Comparison of ENCODE assay signal across 8 cellular contexts in the genomic region with DNA sequence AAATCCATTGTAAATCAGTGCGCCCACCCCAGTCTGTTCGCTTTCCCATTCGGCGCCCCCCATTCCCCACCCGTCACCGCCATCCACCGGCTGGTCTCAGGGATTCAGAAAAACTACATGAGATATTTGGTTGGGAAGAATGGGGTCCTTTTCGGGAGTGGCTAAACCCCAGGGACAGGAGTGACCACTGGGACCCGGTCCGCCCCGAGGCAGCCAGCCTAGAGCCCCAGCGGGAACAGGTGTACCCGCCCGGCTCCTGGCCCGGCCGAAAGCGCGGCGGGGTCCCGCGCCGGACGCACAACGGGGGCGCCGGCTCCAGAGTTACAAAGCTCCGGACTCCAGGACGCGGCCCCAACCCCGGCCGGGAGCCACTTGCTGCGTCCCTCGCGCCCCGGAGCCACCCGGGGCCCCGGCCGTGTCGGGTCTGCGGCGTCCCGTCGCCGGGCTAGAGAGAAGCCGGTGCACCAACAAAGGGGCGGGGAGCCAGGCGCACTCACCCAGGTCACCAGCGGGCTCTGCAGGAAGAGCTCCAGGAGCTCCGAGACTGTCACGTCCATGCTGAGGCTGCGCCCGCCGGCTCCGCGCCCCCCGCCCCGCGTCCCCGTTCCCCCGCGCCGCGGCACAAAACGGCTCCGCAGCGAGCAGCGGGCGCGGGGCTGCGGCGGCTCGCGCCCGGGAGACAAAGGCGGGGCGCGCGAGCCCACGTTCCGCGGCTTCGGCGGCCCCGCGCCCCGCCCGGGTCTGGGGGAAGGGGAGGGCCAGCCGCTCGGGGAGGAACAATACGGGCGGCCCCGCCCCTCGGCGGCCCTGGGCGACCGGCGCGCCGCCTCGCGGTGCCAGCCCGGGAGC. TPM values are rescaled to one million over a fixed set of nuclear protein-coding genes. Genes with fewer than 3 reads are reported as not detected.
DNase-seq lines count a peak whose midpoint lies in the region; ATAC-seq, FAIRE-seq and TF ChIP-seq lines count a peak whose summit lies in the region.

CCDC88C (minus strand) TSS at position 687 of the 849 bp plus-strand sequence; CDS start at position 557, 130 bp downstream.

- no peak for TF ChIP-seq CTCF in bronchial epithelial cell (IDR thresholded peaks at IDR 0.05; ENCODE audit: insufficient read depth, low read length, severe bottlenecking)
- TF ChIP-seq CTCF in kidney epithelial cell (IDR thresholded peaks at IDR 0.05; ENCODE audit: insufficient read depth, low read length, poor library complexity, severe bottlenecking) = no peak

- H3K36me3 ChIP-seq in bronchial epithelial cell (ENCODE audit: control insufficient read depth, insufficient read depth, low read length) (no peaks in the 10 kb centered on the region), kidney epithelial cell (ENCODE audit: control insufficient read depth, insufficient read depth, low read length) (no peaks in the 10 kb centered on the region)

- H3K4me3 ChIP-seq in bronchial epithelial cell (ENCODE audit: low read depth, low read length) = peak within 1 kb of the TSS; percentile 68
- H3K4me3 ChIP-seq in kidney epithelial cell (ENCODE audit: low read depth, low read length) = peak within 1 kb of the TSS; percentile 72

- H3K27me3 ChIP-seq in bronchial epithelial cell (ENCODE audit: control insufficient read depth, insufficient read depth, low read length) (no peaks in the 10 kb centered on the region), kidney epithelial cell (ENCODE audit: control insufficient read depth, insufficient read depth, low read length) (no peaks in the 10 kb centered on the region)

- no peak for FAIRE-seq in bronchial epithelial cell (lab: Jason Lieb, UNC)

- ATAC-seq in GM18502 (IDR thresholded peaks at IDR 0.05; ENCODE audit: poor library complexity, unreplicated experiment) (peak; percentile 51), HG02610 (IDR thresholded peaks at IDR 0.05; ENCODE audit: unreplicated experiment) (peak; percentile 43)

- DNase-seq in NCI-H1092 (lab: John Stamatoyannopoulos, UW) (peak; percentile 40), UCSD-AML1 (lab: John Stamatoyannopoulos, UW; ENCODE audit: unreplicated experiment) (peak; percentile 77), bronchial epithelial cell (ENCODE audit: low read depth) (peak; percentile 40), kidney epithelial cell (ENCODE audit: low read depth) (no peak), NCI-H2029 treated with DMSO at 0.1 percent for 48 hours (lab: John Stamatoyannopoulos, UW) (no peak)
- peak; percentile 59 to 63 for DNase-seq in stimulated activated CD4-positive, alpha-beta T cell treated with anti-CD3 and anti-CD28 coated beads, Interleukin-15, amount 100 ng/mL, for 48 hours (ENCODE audit: low read depth in 2 of 2)

RNA-seq across cellular contexts. Expression of gene CCDC88C, which starts in this region (rescaled TPM):
- 20.4 and 21.3 TPM in 2 replicates for total RNA-seq in bronchial epithelial cell
- 22.4 and 25.5 TPM in 2 replicates for total RNA-seq in kidney epithelial cell

Comparison
In these comparisons a context has a peak if more than half of its experiments do, and no peak if none do; other contexts are left out.
1. DNase-seq: peak in NCI-H1092 (single experiment), UCSD-AML1 (single experiment), bronchial epithelial cell (single experiment) and stimulated activated CD4-positive, alpha-beta T cell treated with anti-CD3 and anti-CD28 coated beads, Interleukin-15, amount 100 ng/mL, for 48 hours (2 of 2); none in kidney epithelial cell (single experiment) and NCI-H2029 treated with DMSO at 0.1 percent for 48 hours (single experiment).